In the genomic region with DNA sequence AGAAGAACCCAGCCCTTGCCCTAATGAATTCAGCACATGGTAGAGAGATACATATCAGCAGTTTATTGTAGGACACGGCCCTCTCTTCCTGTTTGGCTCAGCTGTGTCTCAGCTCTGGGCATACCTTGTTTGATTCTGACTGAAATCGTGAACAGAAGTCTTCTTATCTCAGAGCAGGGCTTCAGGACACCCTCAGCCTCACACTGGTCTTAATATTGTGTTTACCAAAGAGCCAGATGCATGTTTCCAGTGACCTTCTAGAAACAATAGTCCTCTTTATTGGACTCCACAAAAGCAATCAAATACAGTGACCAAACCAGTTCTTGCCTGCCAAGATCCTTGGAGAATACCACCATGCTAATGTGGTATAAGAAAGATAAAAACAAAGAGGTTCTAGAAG, we compare ENCODE assay signal across 17 cellular contexts. TPM values are rescaled to one million over a fixed set of nuclear protein-coding genes. Genes with fewer than 3 reads are reported as not detected.
DNase-seq lines count a peak whose midpoint lies in the region; ATAC-seq and TF ChIP-seq lines count a peak whose summit lies in the region.
"Had no signal": no experiment of that assay in that cellular context is flagged by ENCODE, and none has a peak within 500 bp of the region (broad histone marks: within the 10 kb centered on the region; RNA-seq: fewer than 3 reads in every experiment).

No MANE protein-coding gene starts in this region.

- no peak overlapping the region for H2BK12ac ChIP-seq in mesenchymal stem cell (ENCODE audit: low read length in 2 of 2)

- H3K18ac ChIP-seq in mesenchymal stem cell (ENCODE audit: low read depth in 1 of 2, low read length in 2 of 2) = no peak overlapping the region

- H2BK5ac ChIP-seq in mesenchymal stem cell (ENCODE audit: low read depth, low read length, poor library complexity, severe bottlenecking) = no peak overlapping the region

- H3K4me2 ChIP-seq in mesenchymal stem cell (ENCODE audit: low read length, poor library complexity, severe bottlenecking) = no peak overlapping the region
- H3K4me2 ChIP-seq: A549, KMS-11 had no signal

- H4K91ac ChIP-seq in mesenchymal stem cell (ENCODE audit: low read length) = no peak overlapping the region

- H3K14ac ChIP-seq in mesenchymal stem cell (ENCODE audit: low read length in 2 of 2) = no peak overlapping the region

- H4K8ac ChIP-seq in mesenchymal stem cell (ENCODE audit: low read length) = no peak overlapping the region

- no peak overlapping the region for H2AFZ ChIP-seq in mesenchymal stem cell (ENCODE audit: low read depth, low read length)

- 39% methylated on average over 2 of the region's 2 CpGs for WGBS in mesenchymal stem cell

- peaks cover 12% of the 10 kb centered on the region for H3K4me1 Mint-ChIP-seq in progenitor cell of endocrine pancreas (ENCODE audit: low read depth)

- H3K36me3 Mint-ChIP-seq in progenitor cell of endocrine pancreas (ENCODE audit: insufficient read depth) = no peaks in the 10 kb centered on the region

- H3K27me3 Mint-ChIP-seq in progenitor cell of endocrine pancreas = peaks cover 5% of the 10 kb centered on the region

- H3K9me3 ChIP-seq in mesenchymal stem cell (ENCODE audit: control insufficient read depth, low read length) = no peaks in the 10 kb centered on the region
- H3K9me3 ChIP-seq: A549 had no signal

- DNase-seq in inferior parietal cortex (ENCODE audit: extremely low spot score) (peak; percentile 47), progenitor cell of endocrine pancreas (ENCODE audit: low spot score, unreplicated experiment) (no peak), posterior vena cava (ENCODE audit: low spot score) (no peak), mesenchymal stem cell (no peak)
- DNase-seq in activated naive CD4-positive, alpha-beta T cell treated with anti-CD3 and anti-CD28 coated beads, Interleukin-2, amount 50 U/mL, for 16 hours = no peak
- DNase-seq: DMS79 treated with DMSO at 0.1 percent for 48 hours, GDM1, GOT3, NCI-H1092, NCI-H1694, NCI-H2107, SHP77 treated with DMSO at 0.1 percent for 48 hours had no signal

- no peak overlapping the region for H3K4me3 Mint-ChIP-seq in progenitor cell of endocrine pancreas (ENCODE audit: low read depth)

- H3K9me3 Mint-ChIP-seq in progenitor cell of endocrine pancreas (ENCODE audit: low read depth) = peaks cover 9% of the 10 kb centered on the region

- H3K4ac ChIP-seq in mesenchymal stem cell (ENCODE audit: low read depth in 1 of 2, low read length in 2 of 2) = no peak overlapping the region

- no peak overlapping the region for H3K23ac ChIP-seq in mesenchymal stem cell (ENCODE audit: low read length in 2 of 2)

- no peak overlapping the region for H2AK5ac ChIP-seq in mesenchymal stem cell (ENCODE audit: low read length, severe bottlenecking)

- intact Hi-C loops in posterior vena cava (cut with DNase I) = loop anchor here in 1 of 2 donors (10.0 kb wide), 1 partner anchor 1864 kb away; no protein-coding TSS in a partner anchor

- H3K9ac ChIP-seq in mesenchymal stem cell (ENCODE audit: low read length) = no peak overlapping the region
- H3K9ac ChIP-seq: KMS-11 had no signal

- H3K27ac ChIP-seq in C4-2B (peak overlapping the region; percentile 53; the same call in 1 of the 2 replicates), VCaP (peak overlapping the region; percentile 77), mesenchymal stem cell (ENCODE audit: low read length, poor library complexity, severe bottlenecking) (no peak overlapping the region)
- H3K27ac ChIP-seq: A549, KMS-11 had no signal

- no peak overlapping the region for H3K4me3 ChIP-seq in mesenchymal stem cell (ENCODE audit: insufficient read depth in 1 of 2, low read depth in 1 of 2, low read length in 2 of 2)
- H3K4me3 ChIP-seq: A549 had no signal

- H2BK120ac ChIP-seq in mesenchymal stem cell (ENCODE audit: low read depth, low read length) = no peak overlapping the region

- H2BK15ac ChIP-seq in mesenchymal stem cell (ENCODE audit: low read depth, poor library complexity, severe bottlenecking) = no peak overlapping the region

- peak overlapping the region; percentile 85 for H3K27ac Mint-ChIP-seq in progenitor cell of endocrine pancreas

- no peak for ATAC-seq in HG02571 (IDR thresholded peaks at IDR 0.05; ENCODE audit: unreplicated experiment)
- ATAC-seq: A549 had no signal

- H3K27me3 ChIP-seq in mesenchymal stem cell (ENCODE audit: control insufficient read depth in 1 of 2, insufficient read depth in 1 of 2, low read length in 2 of 2) = peaks cover 0 to 26% of the 10 kb centered on the region in 2 experiments

- H3K4me1 ChIP-seq in mesenchymal stem cell (ENCODE audit: control insufficient read depth, insufficient read depth, low read depth, low read length) = no peaks in the 10 kb centered on the region

- no peaks in the 10 kb centered on the region for H3K79me1 ChIP-seq in mesenchymal stem cell (replicated peaks; ENCODE audit: low read length, poor library complexity, severe bottlenecking)

- no peaks in the 10 kb centered on the region for H3K36me3 ChIP-seq in mesenchymal stem cell (ENCODE audit: control insufficient read depth in 1 of 2, insufficient read depth in 2 of 2, low read depth in 1 of 2, low read length in 2 of 2)

- TF ChIP-seq CTCF in C4-2B (conservative IDR thresholded peaks at IDR 0.05) (no peak), VCaP (conservative IDR thresholded peaks at IDR 0.05) (no peak), progenitor cell of endocrine pancreas (IDR thresholded peaks at IDR 0.05; ENCODE audit: unreplicated experiment) (no peak)

RNA-seq across cellular contexts. Expression of a gene that starts 54.7 kb away (rescaled TPM):
- total RNA-seq in progenitor cell of endocrine pancreas (33.4 and 37.0 TPM in 2 replicates), posterior vena cava (1 to 10 TPM; 8.0 to 9.0 TPM)
- polyA plus RNA-seq in mesenchymal stem cell (2013, experiment 1 of 2) = 3.3 TPM
- 3.7 TPM for polyA plus RNA-seq in mesenchymal stem cell (2013, experiment 2 of 2)
